In genomic region chr7:94161476-94161875, GRCh38 we compare ENCODE assay signal across 21 cellular contexts.
DNase-seq lines count a peak whose midpoint lies in the region; ATAC-seq and TF ChIP-seq lines count a peak whose summit lies in the region.
"Had no signal": no experiment of that assay in that cellular context is flagged by ENCODE, and none has a peak within 500 bp of the region (broad histone marks: within the 10 kb centered on the region; RNA-seq: fewer than 3 reads in every experiment).

No MANE protein-coding gene starts in this region.

- H3K27ac ChIP-seq in OCI-LY1 (ENCODE audit: low read depth, low read length, poor library complexity, severe bottlenecking): peak overlapping the region; percentile 94
- H3K27ac ChIP-seq in Peyer's patch: peak overlapping the region in 2 of 4 donors; percentile 45 to 57
- H3K27ac ChIP-seq: A549, C4-2B, PC-9 had no signal

- H4K20me1 ChIP-seq in OCI-LY1 (ENCODE audit: insufficient read depth, low read length): no peaks in the 10 kb centered on the region

- H3K36me3 Mint-ChIP-seq in natural killer cell: no peaks in the 10 kb centered on the region
- no peaks in the 10 kb centered on the region for H3K36me3 Mint-ChIP-seq in natural killer cell treated with Interleukin-12 subunit alpha and Interleukin-12 subunit beta and Interleukin-15 and Interleukin-18, amount 100 ng/mL, for 72 hours
- H3K36me3 Mint-ChIP-seq in dendritic cell treated with granulocyte-macrophage colony-stimulating factor and Interleukin-4, amounts not matched to agents 40 ng/mL and 50 ng/mL, for 4 days (ENCODE audit: low read depth): no peaks in the 10 kb centered on the region

- no peaks in the 10 kb centered on the region for H3K9me3 Mint-ChIP-seq in natural killer cell
- H3K9me3 Mint-ChIP-seq in natural killer cell treated with Interleukin-12 subunit alpha and Interleukin-12 subunit beta and Interleukin-15 and Interleukin-18, amount 100 ng/mL, for 72 hours: no peaks in the 10 kb centered on the region
- peaks cover 11% of the 10 kb centered on the region for H3K9me3 Mint-ChIP-seq in dendritic cell treated with granulocyte-macrophage colony-stimulating factor and Interleukin-4, amounts not matched to agents 40 ng/mL and 50 ng/mL, for 4 days

- no peak for TF ChIP-seq POLR2A in Peyer's patch (IDR thresholded peaks at IDR 0.05)

- no peaks in the 10 kb centered on the region for H3F3A ChIP-seq in OCI-LY1 (ENCODE audit: insufficient read depth, low read length)

- H3K4me3 Mint-ChIP-seq in natural killer cell: peak overlapping the region; percentile 13
- H3K4me3 Mint-ChIP-seq in natural killer cell treated with Interleukin-12 subunit alpha and Interleukin-12 subunit beta and Interleukin-15 and Interleukin-18, amount 100 ng/mL, for 72 hours: no peak overlapping the region
- H3K4me3 Mint-ChIP-seq in dendritic cell treated with granulocyte-macrophage colony-stimulating factor and Interleukin-4, amounts not matched to agents 40 ng/mL and 50 ng/mL, for 4 days: peak overlapping the region; percentile 66
- H3K4me3 Mint-ChIP-seq: GM23338 had no signal

- no peaks in the 10 kb centered on the region for H3K9me2 ChIP-seq in OCI-LY1 (ENCODE audit: low read depth, low read length)

- no peak overlapping the region for H3K27ac Mint-ChIP-seq in natural killer cell
- no peak overlapping the region for H3K27ac Mint-ChIP-seq in natural killer cell treated with Interleukin-12 subunit alpha and Interleukin-12 subunit beta and Interleukin-15 and Interleukin-18, amount 100 ng/mL, for 72 hours
- peak overlapping the region; percentile 86 for H3K27ac Mint-ChIP-seq in dendritic cell treated with granulocyte-macrophage colony-stimulating factor and Interleukin-4, amounts not matched to agents 40 ng/mL and 50 ng/mL, for 4 days
- H3K27ac Mint-ChIP-seq: GM23338 had no signal

- H3K36me3 ChIP-seq in OCI-LY1 (ENCODE audit: insufficient read depth, low read length): no peaks in the 10 kb centered on the region
- no peaks in the 10 kb centered on the region for H3K36me3 ChIP-seq in Peyer's patch

- peak overlapping the region; percentile 66 for H3K4me2 ChIP-seq in OCI-LY1 (ENCODE audit: low read length)
- H3K4me2 ChIP-seq: A549, GM23338, PC-9 had no signal

- H2AFZ ChIP-seq in OCI-LY1 (ENCODE audit: low read length): peak overlapping the region; percentile 38; the same call in 1 of the 2 replicates
- H2AFZ ChIP-seq: PC-9 had no signal

- peaks cover 34% of the 10 kb centered on the region for H3K4me1 ChIP-seq in OCI-LY1 (ENCODE audit: insufficient read depth, low read length, severe bottlenecking)
- H3K4me1 ChIP-seq in Peyer's patch: no peaks in the 10 kb centered on the region
- H3K4me1 ChIP-seq: A549 had no signal

- DNase-seq in natural killer cell: no peak
- no peak for DNase-seq in natural killer cell treated with Interleukin-12 subunit alpha and Interleukin-12 subunit beta and Interleukin-15 and Interleukin-18, amount 100 ng/mL, for 72 hours (ENCODE audit: low spot score)
- DNase-seq in Peyer's patch: no peak
- DNase-seq in medulla oblongata (ENCODE audit: extremely low spot score): no peak
- DNase-seq in T1000 (lab: John Stamatoyannopoulos, UW): no peak
- DNase-seq: DMS79 treated with DMSO at 0.1 percent for 48 hours, GDM1, HCEC 1CT, NCI-H1105 treated with DMSO at 0.1 percent for 48 hours, NCI-H1694, NCI-H2227 treated with DMSO at 0.1 percent for 48 hours, NCI-H510A treated with DMSO at 0.1 percent for 48 hours, NCI-H774, PC-9 had no signal

- no peak for ATAC-seq in natural killer cell
- ATAC-seq in natural killer cell treated with Interleukin-12 subunit alpha and Interleukin-12 subunit beta and Interleukin-15 and Interleukin-18, amount 100 ng/mL, for 72 hours: no peak
- ATAC-seq in activated CD4-positive, CD25-positive, alpha-beta regulatory T cell treated with anti-CD3 and anti-CD28 coated beads, Interleukin-2, amount 50 U/mL, for 24 hours: no peak
- ATAC-seq: A549, GM23338, K562 had no signal

- H3K4me1 Mint-ChIP-seq in natural killer cell: peaks cover 19% of the 10 kb centered on the region in 2 donors
- H3K4me1 Mint-ChIP-seq in natural killer cell treated with Interleukin-12 subunit alpha and Interleukin-12 subunit beta and Interleukin-15 and Interleukin-18, amount 100 ng/mL, for 72 hours (ENCODE audit: low read depth in 2 of 2): peaks cover 10 to 11% of the 10 kb centered on the region in 2 donors
- peaks cover 19% of the 10 kb centered on the region for H3K4me1 Mint-ChIP-seq in dendritic cell treated with granulocyte-macrophage colony-stimulating factor and Interleukin-4, amounts not matched to agents 40 ng/mL and 50 ng/mL, for 4 days (ENCODE audit: low read depth)
- H3K4me1 Mint-ChIP-seq: GM23338 had no signal

- peaks cover 7% of the 10 kb centered on the region for H3K9me3 ChIP-seq in OCI-LY1 (ENCODE audit: low read length)
- no peaks in the 10 kb centered on the region for H3K9me3 ChIP-seq in Peyer's patch
- H3K9me3 ChIP-seq: A549 had no signal

- H3K27me3 Mint-ChIP-seq in natural killer cell (ENCODE audit: low read depth in 2 of 2): no peaks in the 10 kb centered on the region
- no peaks in the 10 kb centered on the region for H3K27me3 Mint-ChIP-seq in natural killer cell treated with Interleukin-12 subunit alpha and Interleukin-12 subunit beta and Interleukin-15 and Interleukin-18, amount 100 ng/mL, for 72 hours
- peaks cover 2% of the 10 kb centered on the region for H3K27me3 Mint-ChIP-seq in dendritic cell treated with granulocyte-macrophage colony-stimulating factor and Interleukin-4, amounts not matched to agents 40 ng/mL and 50 ng/mL, for 4 days

- H3K27me3 ChIP-seq in OCI-LY1 (ENCODE audit: insufficient read depth, low read length) (no peaks in the 10 kb centered on the region), Peyer's patch (no peaks in the 10 kb centered on the region)

- intact Hi-C loops in natural killer cell (cut with micrococcal nuclease): no loop called here
- intact Hi-C loops in dendritic cell treated with granulocyte-macrophage colony-stimulating factor and Interleukin-4, amounts not matched to agents 40 ng/mL and 50 ng/mL, for 4 days (cut with micrococcal nuclease): loop anchor here (10.0 kb wide), 1 partner anchor 597 kb away; no protein-coding TSS in a partner anchor

- peak overlapping the region; percentile 46 for H3K9ac ChIP-seq in OCI-LY1 (ENCODE audit: low read length)

- H3K4me3 ChIP-seq in OCI-LY1 (ENCODE audit: low read depth, low read length, poor library complexity, severe bottlenecking) (peak overlapping the region; percentile 28), Peyer's patch (no peak overlapping the region)
- H3K4me3 ChIP-seq: A549, GM23338, K562, PC-9 had no signal

- H3K79me2 ChIP-seq in OCI-LY1 (ENCODE audit: insufficient read depth, low read length): no peaks in the 10 kb centered on the region

- TF ChIP-seq CTCF in natural killer cell (IDR thresholded peaks at IDR 0.05) (no peak), OCI-LY1 (IDR thresholded peaks at IDR 0.05; ENCODE audit: low read length) (no peak), Peyer's patch (IDR thresholded peaks at IDR 0.05) (no peak)
